In genomic region chr4:7727727-7728126, GRCh38 we compare ENCODE assay signal across 20 cellular contexts.
"Had no signal": no experiment of that assay in that cellular context is flagged by ENCODE, and none has a peak within 500 bp of the region (broad histone marks: within the 10 kb centered on the region; RNA-seq: fewer than 3 reads in every experiment).

No MANE protein-coding gene starts in this region.

- DNase-seq: activated CD4-positive, alpha-beta memory T cell treated with anti-CD3 and anti-CD28 coated beads for 36 hours; activated CD4-positive, alpha-beta T cell treated with anti-CD3 and anti-CD28 coated beads for 36 hours; activated naive CD4-positive, alpha-beta T cell; activated naive CD8-positive, alpha-beta T cell treated with anti-CD3 and anti-CD28 coated beads, Interleukin-2, amount 10 ng/mL, durations not matched to agents 7 days and 5 days; activated T-cell treated with anti-CD3 and anti-CD28 coated beads for 4 hours; body of pancreas; caudate nucleus; effector memory CD8-positive, alpha-beta T cell; heart right ventricle; mesendoderm; naive thymus-derived CD8-positive, alpha-beta T cell; ovary; small intestine; stimulated activated CD4-positive, alpha-beta T cell treated with anti-CD3 and anti-CD28 coated beads, Interleukin-15, amount 100 ng/mL, for 24 hours; stimulated activated CD4-positive, alpha-beta T cell treated with anti-CD3 and anti-CD28 coated beads, Interleukin-2, amount 100 ng/mL, for 48 hours; T-helper 2 cell had no signal

- ATAC-seq: activated CD4-positive, alpha-beta T cell treated with anti-CD3 and anti-CD28 coated beads for 36 hours; activated T-helper 17 cell treated with anti-CD3 and anti-CD28 coated beads, Interleukin-2, amount 50 U/mL, for 72 hours; body of pancreas; effector memory CD8-positive, alpha-beta T cell; gastroesophageal sphincter; heart right ventricle; naive thymus-derived CD8-positive, alpha-beta T cell; psoas muscle; right cardiac atrium had no signal

- FAIRE-seq: small intestine had no signal

- H3K4me3 ChIP-seq: body of pancreas, gastroesophageal sphincter, heart right ventricle, ovary, psoas muscle had no signal
